Comparison of ENCODE assay signal across 27 cellular contexts in genomic region chr16:66386629-66387622, GRCh38. TPM values are rescaled to one million over a fixed set of nuclear protein-coding genes. Genes with fewer than 3 reads are reported as not detected.
A peak's percentile ranks its signal among the peaks of the same experiment; 100 is the strongest.
DNase-seq lines count a peak whose midpoint lies in the region; FAIRE-seq and TF ChIP-seq lines count a peak whose summit lies in the region.
"Had no signal": no experiment of that assay in that cellular context is flagged by ENCODE, and none has a peak within 500 bp of the region (broad histone marks: within the 10 kb centered on the region; RNA-seq: fewer than 3 reads in every experiment).

No MANE protein-coding gene starts in this region.

- no peak for TF ChIP-seq CTCF in bronchial epithelial cell (IDR thresholded peaks at IDR 0.05; ENCODE audit: insufficient read depth, low read length, severe bottlenecking)
- no peak for TF ChIP-seq CTCF in tibial artery (IDR thresholded peaks at IDR 0.05)

- H3K4me1 ChIP-seq in tibial artery, result no peaks in the 10 kb centered on the region
- H3K4me1 ChIP-seq: breast epithelium, Peyer's patch, prostate gland had no signal

- H3K36me3 ChIP-seq in bronchial epithelial cell (ENCODE audit: control insufficient read depth, insufficient read depth, low read length) (no peaks in the 10 kb centered on the region), tibial artery (peaks cover 0 to 23% (median 0%) of the 10 kb centered on the region in 3 donors)
- H3K36me3 ChIP-seq: BLaER1 treated with 17β-estradiol and CSF1 and Interleukin-3, amounts not matched to agents 10 nM and 100 nM; breast epithelium; Peyer's patch; prostate gland had no signal

- no peaks in the 10 kb centered on the region for H3K27me3 ChIP-seq in bronchial epithelial cell (ENCODE audit: control insufficient read depth, insufficient read depth, low read length)
- H3K27me3 ChIP-seq in tibial artery, result no peaks in the 10 kb centered on the region
- H3K27me3 ChIP-seq: BLaER1 treated with 17β-estradiol and CSF1 and Interleukin-3, amounts not matched to agents 10 nM and 100 nM; breast epithelium; Peyer's patch had no signal

- no peak overlapping the region for H3K27ac ChIP-seq in tibial artery
- H3K27ac ChIP-seq: BLaER1 treated with 17β-estradiol and CSF1 and Interleukin-3, amounts not matched to agents 10 nM and 100 nM; breast epithelium; Peyer's patch; prostate gland had no signal

- FAIRE-seq in bronchial epithelial cell (lab: Jason Lieb, UNC), result peak; percentile 77
- FAIRE-seq: colon had no signal

- H3K9me3 ChIP-seq in tibial artery, result no peaks in the 10 kb centered on the region
- H3K9me3 ChIP-seq: BLaER1 treated with 17β-estradiol and CSF1 and Interleukin-3, amounts not matched to agents 10 nM and 100 nM; breast epithelium; Peyer's patch; prostate gland had no signal

- H3K4me3 ChIP-seq in bronchial epithelial cell (ENCODE audit: low read depth, low read length) (no peak overlapping the region), tibial artery (no peak overlapping the region)
- H3K4me3 ChIP-seq: BLaER1 treated with 17β-estradiol and CSF1 and Interleukin-3, amounts not matched to agents 10 nM and 100 nM; breast epithelium; Peyer's patch; prostate gland had no signal

- intact Hi-C loops in tibial artery (cut with DNase I; ENCODE audit: low total_unique reads), result no loop called here

- DNase-seq in DMS79 treated with DMSO at 0.1 percent for 48 hours (lab: John Stamatoyannopoulos, UW) (peak; percentile 76), bronchial epithelial cell (ENCODE audit: low read depth) (no peak), mesenteric fat pad (ENCODE audit: low spot score) (peak; percentile 65), tibial artery (peak; percentile 18 to 51), OCI-M2 (lab: John Stamatoyannopoulos, UW; ENCODE audit: unreplicated experiment) (no peak)
- no peak for DNase-seq in central memory CD4-positive, alpha-beta T cell
- DNase-seq in activated CD4-positive, CD25-positive, alpha-beta regulatory T cell treated with anti-CD3 and anti-CD28 coated beads, Interleukin-2, amount 50 U/mL, for 72 hours, result no peak
- DNase-seq: activated CD4-positive, alpha-beta T cell treated with anti-CD3 and anti-CD28 coated beads for 36 hours; activated naive CD4-positive, alpha-beta T cell treated with anti-CD3 and anti-CD28 coated beads, Interleukin-2, amount 50 U/mL, for 16 hours; amygdala; effector CD4-positive, alpha-beta T cell; erythroblast; H7; immature natural killer cell; IMR-90; left ventricle myocardium superior; MV-4-11; NCI-H1436 treated with DMSO at 0.1 percent for 48 hours; NCI-H226 had no signal

RNA-seq across cellular contexts. Expression of gene CDH5, which starts 20.4 kb away (rescaled TPM):
- total RNA-seq in bronchial epithelial cell, result not detected in 2 replicates
- total RNA-seq in mesenteric fat pad, result 121 TPM
- total RNA-seq: activated CD4-positive, alpha-beta T cell treated with anti-CD3 and anti-CD28 coated beads for 36 hours; activated T-helper 17 cell treated with anti-CD3 and anti-CD28 coated beads, Interleukin-2, amount 50 U/mL, for 72 hours; G401; H7; IMR-90; LHCN-M2 had no signal

RNA-seq across cellular contexts. Expression of gene BEAN1, which starts 40.2 kb away (rescaled TPM):
- total RNA-seq in bronchial epithelial cell, result 0.38 TPM in 1 of 2 replicates, not detected in the other
- total RNA-seq in mesenteric fat pad, result 0.51 TPM
- total RNA-seq: activated CD4-positive, alpha-beta T cell treated with anti-CD3 and anti-CD28 coated beads for 36 hours; activated T-helper 17 cell treated with anti-CD3 and anti-CD28 coated beads, Interleukin-2, amount 50 U/mL, for 72 hours; G401; IMR-90; Peyer's patch had no signal

Comparison
In these comparisons a context has a peak if more than half of its experiments do, and no peak if none do; other contexts are left out.
1. DNase-seq: peak in DMS79 treated with DMSO at 0.1 percent for 48 hours (single experiment), mesenteric fat pad (single experiment) and tibial artery (2 of 2); none in bronchial epithelial cell (single experiment), central memory CD4-positive, alpha-beta T cell (single experiment), activated CD4-positive, CD25-positive, alpha-beta regulatory T cell treated with anti-CD3 and anti-CD28 coated beads, Interleukin-2, amount 50 U/mL, for 72 hours (single experiment) and OCI-M2 (single experiment).
2. RNA of gene CDH5, which starts 20.4 kb away (total RNA-seq): 121 TPM in mesenteric fat pad (single experiment); not detected in bronchial epithelial cell; every median in the first group is over 100 times any median in the second.